ENCODE assay signal across 1 cellular context in the genomic region with DNA sequence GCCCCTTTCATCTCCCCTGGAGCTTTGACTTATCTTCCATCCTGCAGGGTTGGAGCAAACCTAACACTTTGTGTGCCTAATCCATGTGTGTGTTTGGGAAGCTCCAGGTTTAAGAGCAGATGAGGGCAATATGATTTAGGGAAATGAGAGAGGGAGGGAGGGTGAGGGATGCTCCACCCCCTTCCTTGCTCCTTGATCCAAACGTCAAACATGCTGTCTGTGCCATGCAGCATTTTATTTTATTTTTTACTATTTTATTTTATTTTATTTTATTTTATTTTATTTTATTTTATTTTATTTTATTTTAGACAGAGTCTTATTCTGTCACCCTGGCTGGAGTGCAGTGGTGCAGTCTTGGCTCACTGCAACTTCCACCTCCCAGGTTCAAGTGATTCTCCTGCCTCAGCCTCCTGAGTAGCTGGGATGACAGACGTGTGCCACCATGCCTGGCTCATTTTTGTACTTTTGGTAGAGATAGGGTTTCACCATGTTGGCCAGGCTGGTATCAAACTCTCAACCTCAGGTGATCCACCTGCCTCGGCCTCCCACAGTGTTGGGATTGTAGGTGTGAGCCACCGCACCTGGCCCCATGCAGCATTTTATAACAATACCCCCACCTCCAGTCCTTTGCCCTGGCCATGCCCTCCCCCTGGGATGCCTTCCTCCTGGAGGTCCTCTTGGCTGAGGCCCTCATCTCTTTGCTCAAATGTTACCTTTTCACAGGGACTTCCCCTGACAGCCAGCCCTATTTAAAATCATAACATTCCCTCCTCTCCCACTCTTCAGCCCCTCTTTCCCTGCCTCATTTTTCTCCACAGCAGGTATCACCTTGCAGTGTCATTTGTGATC.
TF ChIP-seq lines count a peak whose summit lies in the region.

No MANE protein-coding gene starts in this region.

TF ChIP-seq in HEK293, 187 proteins besides CTCF, POLR2A, EP300 and RAD21 (continued from another document):
- TF ChIP-seq, protein P1, sequence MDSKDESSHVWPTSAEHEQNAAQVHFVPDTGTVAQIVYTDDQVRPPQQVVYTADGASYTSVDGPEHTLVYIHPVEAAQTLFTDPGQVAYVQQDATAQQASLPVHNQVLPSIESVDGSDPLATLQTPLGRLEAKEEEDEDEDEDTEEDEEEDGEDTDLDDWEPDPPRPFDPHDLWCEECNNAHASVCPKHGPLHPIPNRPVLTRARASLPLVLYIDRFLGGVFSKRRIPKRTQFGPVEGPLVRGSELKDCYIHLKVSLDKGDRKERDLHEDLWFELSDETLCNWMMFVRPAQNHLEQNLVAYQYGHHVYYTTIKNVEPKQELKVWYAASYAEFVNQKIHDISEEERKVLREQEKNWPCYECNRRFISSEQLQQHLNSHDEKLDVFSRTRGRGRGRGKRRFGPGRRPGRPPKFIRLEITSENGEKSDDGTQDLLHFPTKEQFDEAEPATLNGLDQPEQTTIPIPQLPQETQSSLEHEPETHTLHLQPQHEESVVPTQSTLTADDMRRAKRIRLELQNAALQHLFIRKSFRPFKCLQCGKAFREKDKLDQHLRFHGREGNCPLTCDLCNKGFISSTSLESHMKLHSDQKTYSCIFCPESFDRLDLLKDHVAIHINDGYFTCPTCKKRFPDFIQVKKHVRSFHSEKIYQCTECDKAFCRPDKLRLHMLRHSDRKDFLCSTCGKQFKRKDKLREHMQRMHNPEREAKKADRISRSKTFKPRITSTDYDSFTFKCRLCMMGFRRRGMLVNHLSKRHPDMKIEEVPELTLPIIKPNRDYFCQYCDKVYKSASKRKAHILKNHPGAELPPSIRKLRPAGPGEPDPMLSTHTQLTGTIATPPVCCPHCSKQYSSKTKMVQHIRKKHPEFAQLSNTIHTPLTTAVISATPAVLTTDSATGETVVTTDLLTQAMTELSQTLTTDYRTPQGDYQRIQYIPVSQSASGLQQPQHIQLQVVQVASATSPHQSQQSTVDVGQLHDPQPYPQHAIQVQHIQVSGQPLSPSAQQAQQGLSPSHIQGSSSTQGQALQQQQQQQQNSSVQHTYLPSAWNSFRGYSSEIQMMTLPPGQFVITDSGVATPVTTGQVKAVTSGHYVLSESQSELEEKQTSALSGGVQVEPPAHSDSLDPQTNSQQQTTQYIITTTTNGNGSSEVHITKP (tag by site-specific recombination; IDR thresholded peaks at IDR 0.05) = peak; percentile 93
- TF ChIP-seq ZIC2 (tag by site-specific recombination; IDR thresholded peaks at IDR 0.05) = peak; percentile 15; the same call in 1 of the 2 replicates
- TF ChIP-seq ZNF76 (tag by site-specific recombination; IDR thresholded peaks at IDR 0.05; ENCODE audit: borderline replicate concordance, low read depth) = no peak
- no peak for TF ChIP-seq GFI1B (tag by site-specific recombination; IDR thresholded peaks at IDR 0.05)
- TF ChIP-seq, protein P2, sequence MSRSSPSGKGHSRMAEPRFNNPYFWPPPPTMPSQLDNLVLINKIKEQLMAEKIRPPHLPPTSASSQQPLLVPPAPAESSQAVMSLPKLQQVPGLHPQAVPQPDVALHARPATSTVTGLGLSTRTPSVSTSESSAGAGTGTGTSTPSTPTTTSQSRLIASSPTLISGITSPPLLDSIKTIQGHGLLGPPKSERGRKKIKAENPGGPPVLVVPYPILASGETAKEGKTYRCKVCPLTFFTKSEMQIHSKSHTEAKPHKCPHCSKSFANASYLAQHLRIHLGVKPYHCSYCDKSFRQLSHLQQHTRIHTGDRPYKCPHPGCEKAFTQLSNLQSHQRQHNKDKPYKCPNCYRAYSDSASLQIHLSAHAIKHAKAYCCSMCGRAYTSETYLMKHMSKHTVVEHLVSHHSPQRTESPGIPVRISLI (tag by site-specific recombination; IDR thresholded peaks at IDR 0.05) = no peak
TF ChIP-seq in HEK293: peak in this region for 3.
